ENCODE assay signal across 8 cellular contexts in genomic region chr2:217928324-217929293, GRCh38.
DNase-seq lines count a peak whose midpoint lies in the region; ATAC-seq, FAIRE-seq and TF ChIP-seq lines count a peak whose summit lies in the region.

No MANE protein-coding gene starts in this region.

- H4K20me1 ChIP-seq in IMR-90 (ENCODE audit: insufficient read depth, low read length), result peaks cover 6% of the 10 kb centered on the region; the same call in 1 of the 2 replicates

- TF ChIP-seq POLR2A in IMR-90 (IDR thresholded peaks at IDR 0.05; ENCODE audit: low read depth, low read length), result no peak

- H3K4ac ChIP-seq in IMR-90 (ENCODE audit: low read depth, low read length), result peak overlapping the region; percentile 59

- H2BK15ac ChIP-seq in IMR-90 (ENCODE audit: low read depth, low read length), result peak overlapping the region; percentile 78; the same call in 2 of the 3 replicates

- H3K27me3 ChIP-seq in IMR-90 (ENCODE audit: control insufficient read depth, insufficient read depth, low read length), result no peaks in the 10 kb centered on the region

- no peaks in the 10 kb centered on the region for H3K36me3 ChIP-seq in IMR-90 (ENCODE audit: control insufficient read depth, insufficient read depth, low read length)
- H3K36me3 ChIP-seq in kidney (ENCODE audit: control insufficient read depth in 1 of 2, insufficient read depth in 2 of 2, low read length in 2 of 2), result peaks cover 4 to 36% of the 10 kb centered on the region in 2 donors

- H3K4me3 ChIP-seq in IMR-90 (ENCODE audit: insufficient read depth, low read depth, low read length) (no peak overlapping the region), kidney (ENCODE audit: low read length in 2 of 2) (peak overlapping the region in 1 of 2 donors; percentile 16)

- dilution Hi-C loops in IMR-90 (cut with HindIII; ENCODE audit: low sequenced_read_pairs, unreplicated experiment), result no loop called here

- H3K27ac ChIP-seq in IMR-90 (ENCODE audit: insufficient read depth, low read length), result peak overlapping the region; percentile 67
- peak overlapping the region; percentile 91 to 94 for H3K27ac ChIP-seq in kidney (ENCODE audit: low read depth in 2 of 2, low read length in 2 of 2)

- peak overlapping the region; percentile 93 for H2AK9ac ChIP-seq in IMR-90 (replicated peaks; ENCODE audit: low read depth, low read length, poor library complexity)

- POLR2A ChIA-PET in IMR-90 (lab: Charles Lee; ENCODE audit: unreplicated experiment) (no interaction called here), T-cell (lab: Charles Lee) (interaction anchor here in 1 of 2 donors (0.6 kb wide), 1 partner anchor 116 kb away, joined by 4 read pairs; no protein-coding TSS in a partner anchor)

- peak overlapping the region; percentile 74 for H2BK5ac ChIP-seq in IMR-90 (ENCODE audit: low read depth, low read length, poor library complexity, severe bottlenecking)

- in situ Hi-C loops in IMR-90 (cut with MboI; ENCODE audit: low sequenced_read_pairs), result no loop called here

- peak overlapping the region; percentile 68 for H3K23ac ChIP-seq in IMR-90 (ENCODE audit: low read depth, low read length)

- H2AK5ac ChIP-seq in IMR-90 (ENCODE audit: low read depth, low read length), result peak overlapping the region; percentile 89

- H2AFZ ChIP-seq in IMR-90 (replicated peaks; ENCODE audit: low read length, poor library complexity), result peak overlapping the region; percentile 70

- peaks cover 5 to 14% of the 10 kb centered on the region in 2 donors for H3K4me1 Mint-ChIP-seq in stimulated activated naive B cell treated with anti-CD40 and anti-IgM and Interleukin-4, amounts not matched to agents 10 μg/mL and 1 μg/mL and 100 μg/mL, for 72 hours
- no peaks in the 10 kb centered on the region for H3K4me1 Mint-ChIP-seq in T-cell

- no peaks in the 10 kb centered on the region for H3K9me3 Mint-ChIP-seq in stimulated activated naive B cell treated with anti-CD40 and anti-IgM and Interleukin-4, amounts not matched to agents 10 μg/mL and 1 μg/mL and 100 μg/mL, for 72 hours
- H3K9me3 Mint-ChIP-seq in T-cell, result no peaks in the 10 kb centered on the region

- BruUV-seq in IMR-90 (replicated peaks; lab: Mats Ljungman, UMichigan), result no TSS peak

- H3K79me1 ChIP-seq in IMR-90 (ENCODE audit: low read depth in 1 of 2, low read length in 2 of 2), result peaks cover 32 to 95% of the 10 kb centered on the region in 2 experiments; a peak in 3 of 4 replicates

- H3K56ac ChIP-seq in IMR-90 (ENCODE audit: extremely low read depth, insufficient read depth, low read length), result no peak overlapping the region

- intact Hi-C loops in IMR-90 (cut with micrococcal nuclease), result no loop called here
- intact Hi-C loops in kidney (cut with DNase I), result no loop called here

- no peak for FAIRE-seq in kidney (lab: Jason Lieb, UNC)

- peak overlapping the region; percentile 92 for H4K91ac ChIP-seq in IMR-90 (ENCODE audit: insufficient read depth, low read depth, low read length)

- peak overlapping the region; percentile 26 for H2BK20ac ChIP-seq in IMR-90 (ENCODE audit: low read depth, low read length)

- H2BK120ac ChIP-seq in IMR-90 (ENCODE audit: low read depth, low read length), result peak overlapping the region; percentile 79

- TF ChIP-seq RAD21 in IMR-90 (IDR thresholded peaks at IDR 0.05; ENCODE audit: low read length), result no peak

- H3K9me3 ChIP-seq in IMR-90 (ENCODE audit: control insufficient read depth, insufficient read depth, low read length) (no peaks in the 10 kb centered on the region), kidney (ENCODE audit: control insufficient read depth in 1 of 2, low read length in 2 of 2) (no peaks in the 10 kb centered on the region)

- TF ChIP-seq CTCF in IMR-90 (conservative IDR thresholded peaks at IDR 0.05; ENCODE audit: low read depth, low read length) (no peak), kidney (IDR thresholded peaks at IDR 0.05; ENCODE audit: borderline replicate concordance, extremely low read depth, insufficient read depth) (no peak)

- H3K27me3 Mint-ChIP-seq in stimulated activated naive B cell treated with anti-CD40 and anti-IgM and Interleukin-4, amounts not matched to agents 10 μg/mL and 1 μg/mL and 100 μg/mL, for 72 hours, result peaks cover 5 to 8% of the 10 kb centered on the region in 2 donors
- peaks cover 9 to 10% of the 10 kb centered on the region in 2 donors for H3K27me3 Mint-ChIP-seq in T-cell

- peak overlapping the region; percentile 84 to 86 for H4K8ac ChIP-seq in IMR-90 (ENCODE audit: low read depth in 2 of 2, low read length in 2 of 2)

- no peak overlapping the region for H3K4me2 ChIP-seq in IMR-90 (ENCODE audit: low read depth, low read length)

- H3K9ac ChIP-seq in IMR-90 (ENCODE audit: low read depth, low read length) (peak overlapping the region; percentile 19; the same call in 1 of the 2 replicates), kidney (ENCODE audit: low read length in 2 of 2) (peak overlapping the region; percentile 46 to 49)

- peaks cover 52% of the 10 kb centered on the region for H3K4me1 ChIP-seq in IMR-90 (ENCODE audit: control insufficient read depth, insufficient read depth, low read length)
- peaks cover 88 to 90% of the 10 kb centered on the region in 2 donors for H3K4me1 ChIP-seq in kidney (ENCODE audit: control insufficient read depth in 1 of 2, insufficient read depth in 1 of 2, low read depth in 1 of 2, low read length in 2 of 2)

- WGBS in IMR-90 (ENCODE audit: extremely low coverage in 2 of 2, insufficient read length in 1 of 2), 2 experiments, result 100% methylated on average over 1 of the region's 9 CpGs; no CpG with 5 or more reads in 1 of the 2 experiments

- DNase-seq in IMR-90, result no peak
- DNase-seq in SHP77 treated with DMSO at 0.1 percent for 48 hours (lab: John Stamatoyannopoulos, UW), result peak; percentile 13
- DNase-seq in kidney, result no peak
- no peak for DNase-seq in stimulated activated naive B cell treated with anti-CD40 and anti-IgM and Interleukin-4, amounts not matched to agents 10 μg/mL and 1 μg/mL and 100 μg/mL, for 72 hours
- DNase-seq in NK-92 (lab: John Stamatoyannopoulos, UW; ENCODE audit: unreplicated experiment), result no peak
- no peak for DNase-seq in T-cell
- no peak for DNase-seq in NCI-H1436 (lab: John Stamatoyannopoulos, UW)
- no peak for DNase-seq in NCI-H1092 treated with DMSO at 0.1 percent for 48 hours (lab: John Stamatoyannopoulos, UW)

- H3K27ac Mint-ChIP-seq in stimulated activated naive B cell treated with anti-CD40 and anti-IgM and Interleukin-4, amounts not matched to agents 10 μg/mL and 1 μg/mL and 100 μg/mL, for 72 hours, result peak overlapping the region; percentile 56
- no peak overlapping the region for H3K27ac Mint-ChIP-seq in T-cell

- peak overlapping the region; percentile 90 for H4K5ac ChIP-seq in IMR-90 (ENCODE audit: low read depth, low read length)

- peak overlapping the region; percentile 81 for H3K18ac ChIP-seq in IMR-90 (ENCODE audit: low read depth, low read length)

- H3K4me3 Mint-ChIP-seq in stimulated activated naive B cell treated with anti-CD40 and anti-IgM and Interleukin-4, amounts not matched to agents 10 μg/mL and 1 μg/mL and 100 μg/mL, for 72 hours, result no peak overlapping the region
- H3K4me3 Mint-ChIP-seq in T-cell, result no peak overlapping the region

- H3K36me3 Mint-ChIP-seq in stimulated activated naive B cell treated with anti-CD40 and anti-IgM and Interleukin-4, amounts not matched to agents 10 μg/mL and 1 μg/mL and 100 μg/mL, for 72 hours, result no peaks in the 10 kb centered on the region
- H3K36me3 Mint-ChIP-seq in T-cell, result no peaks in the 10 kb centered on the region

- ATAC-seq in IMR-90 (ENCODE audit: low read depth) (peak; percentile 25), T-cell (replicated peaks in 1 of 4) (no peak)
- ATAC-seq in stimulated activated naive B cell treated with anti-CD40 and anti-IgM and Interleukin-4, amounts not matched to agents 10 μg/mL and 1 μg/mL and 100 μg/mL, for 72 hours (replicated peaks), result peak; percentile 42 to 46

- CTCF ChIA-PET in IMR-90 (lab: Yijun Ruan, JAX) (no interaction called here), T-cell (lab: Charles Lee) (no interaction called here)

- peaks cover 57% of the 10 kb centered on the region for H3K9me1 ChIP-seq in IMR-90 (ENCODE audit: insufficient read depth, low read length)

- H3K14ac ChIP-seq in IMR-90 (replicated peaks; ENCODE audit: low read depth, low read length), result peak overlapping the region; percentile 70

TF ChIP-seq in IMR-90, 13 proteins besides CTCF, POLR2A, EP300 and RAD21:
- TF ChIP-seq CHD1 (IDR thresholded peaks at IDR 0.05; ENCODE audit: low read depth, low read length), result no peak
- no peak for TF ChIP-seq RFX5 (IDR thresholded peaks at IDR 0.05; ENCODE audit: low read depth, low read length)
- TF ChIP-seq MAFK (IDR thresholded peaks at IDR 0.05; ENCODE audit: low read depth, low read length), result no peak
- no peak for TF ChIP-seq NFE2L2 (IDR thresholded peaks at IDR 0.05; ENCODE audit: low read depth, low read length)
- no peak for TF ChIP-seq RCOR1 (IDR thresholded peaks at IDR 0.05; ENCODE audit: insufficient replicate concordance, low read length)
- no peak for TF ChIP-seq FOS (IDR thresholded peaks at IDR 0.05; ENCODE audit: low read depth, low read length)
- no peak for TF ChIP-seq ELK1 (IDR thresholded peaks at IDR 0.05; ENCODE audit: borderline replicate concordance, low read depth, low read length)
- TF ChIP-seq BHLHE40 (IDR thresholded peaks at IDR 0.05; ENCODE audit: low read depth, low read length), result no peak
- TF ChIP-seq CEBPB (IDR thresholded peaks at IDR 0.05; ENCODE audit: low read depth, low read length), result no peak
- no peak for TF ChIP-seq MXI1 (IDR thresholded peaks at IDR 0.05; ENCODE audit: borderline replicate concordance, low read depth, low read length)
- TF ChIP-seq USF2 (IDR thresholded peaks at IDR 0.05; ENCODE audit: low read depth, low read length), result no peak
- no peak for TF ChIP-seq SMC3 (IDR thresholded peaks at IDR 0.05; ENCODE audit: low read depth, low read length)
- TF ChIP-seq MAZ (IDR thresholded peaks at IDR 0.05; ENCODE audit: borderline replicate concordance, low read depth, low read length), result no peak

Comparison
In these comparisons a context has a peak if more than half of its experiments do, and no peak if none do; other contexts are left out.
1. ATAC-seq: peak in IMR-90 (single experiment) and stimulated activated naive B cell treated with anti-CD40 and anti-IgM and Interleukin-4, amounts not matched to agents 10 μg/mL and 1 μg/mL and 100 μg/mL, for 72 hours (2 of 2); none in T-cell (0 of 4).